8 cellular contexts compared by ENCODE assay signal in genomic region chr21:32611471-32611997, GRCh38. TPM values are rescaled to one million over a fixed set of nuclear protein-coding genes. Genes with fewer than 3 reads are reported as not detected.
A peak's percentile ranks its signal among the peaks of the same experiment; 100 is the strongest.
DNase-seq lines count a peak whose midpoint lies in the region; ATAC-seq and TF ChIP-seq lines count a peak whose summit lies in the region.

No MANE protein-coding gene starts in this region.

- H3K4me3 ChIP-seq in BLaER1 treated with 17β-estradiol and CSF1 and Interleukin-3, amounts not matched to agents 10 nM and 100 nM, result peak overlapping the region; percentile 81 to 99 (median 90)
- peak overlapping the region; percentile 97 to 98 for H3K4me3 ChIP-seq in foreskin fibroblast (ENCODE audit: low read depth in 1 of 2, low read length in 2 of 2)

- H3K27me3 ChIP-seq in BLaER1 treated with 17β-estradiol and CSF1 and Interleukin-3, amounts not matched to agents 10 nM and 100 nM, result no peaks in the 10 kb centered on the region

- H3K9ac ChIP-seq in BLaER1 treated with 17β-estradiol and CSF1 and Interleukin-3, amounts not matched to agents 10 nM and 100 nM, result peak overlapping the region; percentile 73 to 89 (median 85)

- peak overlapping the region; percentile 99 for H3K27ac Mint-ChIP-seq in osteocyte (ENCODE audit: unreplicated experiment)

- peaks cover 5% of the 10 kb centered on the region for H3K36me3 Mint-ChIP-seq in osteocyte (ENCODE audit: unreplicated experiment)

- peaks cover 26 to 39% (median 36%) of the 10 kb centered on the region in 11 experiments for H3K36me3 ChIP-seq in BLaER1 treated with 17β-estradiol and CSF1 and Interleukin-3, amounts not matched to agents 10 nM and 100 nM

- ATAC-seq in GM21528 (IDR thresholded peaks at IDR 0.05; ENCODE audit: low FRiP score, unreplicated experiment), result peak; percentile 14
- ATAC-seq in GM18873 (IDR thresholded peaks at IDR 0.05; ENCODE audit: low FRiP score, unreplicated experiment), result no peak
- no peak for ATAC-seq in HG03095 (IDR thresholded peaks at IDR 0.05; ENCODE audit: unreplicated experiment)

- peak overlapping the region; percentile 77 to 94 (median 82) for H3K27ac ChIP-seq in BLaER1 treated with 17β-estradiol and CSF1 and Interleukin-3, amounts not matched to agents 10 nM and 100 nM

- DNase-seq in NCI-H526 (lab: John Stamatoyannopoulos, UW) (peak; percentile 4 to 56), foreskin fibroblast (peak; percentile 14 to 54), osteocyte (ENCODE audit: extremely low spot score, unreplicated experiment) (no peak)
- DNase-seq in activated T-cell treated with anti-CD3 and anti-CD28 coated beads, Interleukin-2, amount 50 U/mL, for 48 hours, result peak; percentile 48 to 58

- peak overlapping the region; percentile 98 for H3K4me3 Mint-ChIP-seq in osteocyte (ENCODE audit: unreplicated experiment)

- H3K4me1 ChIP-seq in BLaER1 treated with 17β-estradiol and CSF1 and Interleukin-3, amounts not matched to agents 10 nM and 100 nM, result peaks cover 13 to 23% (median 19%) of the 10 kb centered on the region in 10 experiments

- no peaks in the 10 kb centered on the region for H3K9me3 Mint-ChIP-seq in osteocyte (ENCODE audit: unreplicated experiment)

- no peak for TF ChIP-seq CTCF in foreskin fibroblast (IDR thresholded peaks at IDR 0.05; ENCODE audit: low read depth, low read length)
- TF ChIP-seq CTCF in osteocyte (IDR thresholded peaks at IDR 0.05), result no peak

- peak overlapping the region; percentile 79 to 99 (median 93) for H3K4me2 ChIP-seq in BLaER1 treated with 17β-estradiol and CSF1 and Interleukin-3, amounts not matched to agents 10 nM and 100 nM

- H4K20me1 ChIP-seq in BLaER1 treated with 17β-estradiol and CSF1 and Interleukin-3, amounts not matched to agents 10 nM and 100 nM, result peaks cover 0 to 24% (median 3%) of the 10 kb centered on the region in 11 experiments; a peak in 9 of 22 replicates

- no peaks in the 10 kb centered on the region for H3K9me3 ChIP-seq in BLaER1 treated with 17β-estradiol and CSF1 and Interleukin-3, amounts not matched to agents 10 nM and 100 nM (replicated peaks in 1 of 11)

- peaks cover 11% of the 10 kb centered on the region for H3K4me1 Mint-ChIP-seq in osteocyte (ENCODE audit: unreplicated experiment)

- H3K27me3 Mint-ChIP-seq in osteocyte (ENCODE audit: unreplicated experiment), result peaks cover 16% of the 10 kb centered on the region

RNA-seq across cellular contexts. Expression of gene CFAP298, which starts 0.6 kb away (rescaled TPM):
- 31.9 and 35.6 TPM in 2 replicates for total RNA-seq in osteocyte

RNA-seq across cellular contexts. Expression of gene TCP10L, which starts 26.2 kb away (rescaled TPM):
- 0.21 and 1.3 TPM in 2 replicates for total RNA-seq in osteocyte
